ENCODE assay signal across 22 cellular contexts in genomic region chr14:101019974-101020710, GRCh38.
DNase-seq lines count a peak whose midpoint lies in the region; ATAC-seq, FAIRE-seq and TF ChIP-seq lines count a peak whose summit lies in the region.
"Had no signal": no experiment of that assay in that cellular context is flagged by ENCODE, and none has a peak within 500 bp of the region (broad histone marks: within the 10 kb centered on the region; RNA-seq: fewer than 3 reads in every experiment).

No MANE protein-coding gene starts in this region.

- no peaks in the 10 kb centered on the region for H3K4me1 Mint-ChIP-seq in T-helper 2 cell treated with Interferon-gamma antibody and Interleukin-4, amounts not matched to agents 5 μg/mL and 100 μg/mL, for 36 hours (ENCODE audit: low read depth)
- no peaks in the 10 kb centered on the region for H3K4me1 Mint-ChIP-seq in activated CD4-positive, alpha-beta memory T cell treated with anti-CD3 and anti-CD28 coated beads for 36 hours (ENCODE audit: low read depth)
- H3K4me1 Mint-ChIP-seq: activated CD4-positive, alpha-beta T cell treated with anti-CD3 and anti-CD28 coated beads for 36 hours; activated naive CD8-positive, alpha-beta T cell treated with anti-CD3 and anti-CD28 coated beads for 36 hours had no signal

- no peak overlapping the region for H3K27ac Mint-ChIP-seq in T-helper 2 cell treated with Interferon-gamma antibody and Interleukin-4, amounts not matched to agents 5 μg/mL and 100 μg/mL, for 36 hours
- H3K27ac Mint-ChIP-seq in activated CD4-positive, alpha-beta memory T cell treated with anti-CD3 and anti-CD28 coated beads for 36 hours = no peak overlapping the region
- H3K27ac Mint-ChIP-seq: activated CD4-positive, alpha-beta T cell treated with anti-CD3 and anti-CD28 coated beads for 36 hours; activated naive CD8-positive, alpha-beta T cell treated with anti-CD3 and anti-CD28 coated beads for 36 hours had no signal

- no peak overlapping the region for H3K4me3 Mint-ChIP-seq in T-helper 2 cell treated with Interferon-gamma antibody and Interleukin-4, amounts not matched to agents 5 μg/mL and 100 μg/mL, for 36 hours
- no peak overlapping the region for H3K4me3 Mint-ChIP-seq in activated CD4-positive, alpha-beta memory T cell treated with anti-CD3 and anti-CD28 coated beads for 36 hours
- H3K4me3 Mint-ChIP-seq: activated CD4-positive, alpha-beta T cell treated with anti-CD3 and anti-CD28 coated beads for 36 hours; activated naive CD8-positive, alpha-beta T cell treated with anti-CD3 and anti-CD28 coated beads for 36 hours had no signal

- intact Hi-C loops in activated CD4-positive, alpha-beta memory T cell treated with anti-CD3 and anti-CD28 coated beads for 36 hours (cut with micrococcal nuclease) = no loop called here
- intact Hi-C loops in kidney (cut with DNase I) = no loop called here

- CTCF ChIA-PET in activated CD4-positive, alpha-beta memory T cell treated with anti-CD3 and anti-CD28 coated beads for 36 hours (lab: Charles Lee) = no interaction called here

- no peak overlapping the region for H3K4me3 ChIP-seq in kidney (ENCODE audit: low read length in 2 of 2)
- H3K4me3 ChIP-seq: heart left ventricle, mucosa of descending colon, thyroid gland had no signal

- no peak overlapping the region for H3K27ac ChIP-seq in kidney (ENCODE audit: low read depth in 2 of 2, low read length in 2 of 2)
- H3K27ac ChIP-seq: 22Rv1, heart left ventricle, thyroid gland had no signal

- FAIRE-seq in kidney (lab: Jason Lieb, UNC) = no peak
- FAIRE-seq: keratinocyte had no signal

- no peaks in the 10 kb centered on the region for H3K4me1 ChIP-seq in kidney (ENCODE audit: control insufficient read depth in 1 of 2, insufficient read depth in 1 of 2, low read depth in 1 of 2, low read length in 2 of 2)
- H3K4me1 ChIP-seq: heart left ventricle, thyroid gland had no signal

- peak; percentile 1 for DNase-seq in T-helper 2 cell treated with Interferon-gamma antibody and Interleukin-4, amounts not matched to agents 5 μg/mL and 100 μg/mL, for 36 hours (ENCODE audit: low spot score)
- DNase-seq in T-helper 2 cell = no peak
- DNase-seq in activated CD4-positive, alpha-beta memory T cell treated with anti-CD3 and anti-CD28 coated beads for 36 hours = peak; percentile 3
- peak; percentile 25 for DNase-seq in kidney
- peak; percentile 1 for DNase-seq in stimulated activated CD8-positive, alpha-beta memory T cell treated with anti-CD3 and anti-CD28 coated beads, Interleukin-4, amount 100 ng/mL, for 48 hours
- no peak for DNase-seq in epidermal melanocyte (ENCODE audit: insufficient read length, low spot score)
- DNase-seq: activated CD4-positive, alpha-beta T cell treated with anti-CD3 and anti-CD28 coated beads for 36 hours; activated naive CD8-positive, alpha-beta T cell treated with anti-CD3 and anti-CD28 coated beads for 36 hours; effector CD4-positive, alpha-beta T cell; MM.1S; mucosa of descending colon; NCI-H2029; NCI-H526 treated with DMSO at 0.1 percent for 48 hours; nucleus accumbens; PC-3; T1000; thyroid gland had no signal

- ATAC-seq in HG03280 (IDR thresholded peaks at IDR 0.05; ENCODE audit: unreplicated experiment) (no peak), GM21723 (IDR thresholded peaks at IDR 0.05; ENCODE audit: unreplicated experiment) (no peak)
- ATAC-seq: activated CD4-positive, alpha-beta T cell treated with anti-CD3 and anti-CD28 coated beads for 36 hours; mucosa of descending colon; PC-3 had no signal

- H3K9me3 ChIP-seq in kidney (ENCODE audit: control insufficient read depth in 1 of 2, low read length in 2 of 2) = no peaks in the 10 kb centered on the region
- H3K9me3 ChIP-seq: heart left ventricle, mucosa of descending colon, thyroid gland had no signal

- TF ChIP-seq CTCF in kidney (IDR thresholded peaks at IDR 0.05; ENCODE audit: borderline replicate concordance, extremely low read depth, insufficient read depth) = no peak

- POLR2A ChIA-PET in activated CD4-positive, alpha-beta memory T cell treated with anti-CD3 and anti-CD28 coated beads for 36 hours (lab: Charles Lee) = no interaction called here

- H3K27me3 Mint-ChIP-seq in T-helper 2 cell treated with Interferon-gamma antibody and Interleukin-4, amounts not matched to agents 5 μg/mL and 100 μg/mL, for 36 hours (ENCODE audit: low read depth) = no peaks in the 10 kb centered on the region
- H3K27me3 Mint-ChIP-seq in activated CD4-positive, alpha-beta memory T cell treated with anti-CD3 and anti-CD28 coated beads for 36 hours = peaks cover 31% of the 10 kb centered on the region

- H3K9me3 Mint-ChIP-seq in T-helper 2 cell treated with Interferon-gamma antibody and Interleukin-4, amounts not matched to agents 5 μg/mL and 100 μg/mL, for 36 hours = no peaks in the 10 kb centered on the region
- H3K9me3 Mint-ChIP-seq in activated CD4-positive, alpha-beta memory T cell treated with anti-CD3 and anti-CD28 coated beads for 36 hours = no peaks in the 10 kb centered on the region
- H3K9me3 Mint-ChIP-seq: activated naive CD8-positive, alpha-beta T cell treated with anti-CD3 and anti-CD28 coated beads for 36 hours had no signal

- H3K36me3 Mint-ChIP-seq in T-helper 2 cell treated with Interferon-gamma antibody and Interleukin-4, amounts not matched to agents 5 μg/mL and 100 μg/mL, for 36 hours (ENCODE audit: low read depth) = no peaks in the 10 kb centered on the region
- H3K36me3 Mint-ChIP-seq in activated CD4-positive, alpha-beta memory T cell treated with anti-CD3 and anti-CD28 coated beads for 36 hours = no peaks in the 10 kb centered on the region
- H3K36me3 Mint-ChIP-seq: activated naive CD8-positive, alpha-beta T cell treated with anti-CD3 and anti-CD28 coated beads for 36 hours had no signal

- no peak overlapping the region for H3K9ac ChIP-seq in kidney (ENCODE audit: low read length in 2 of 2)

- no peaks in the 10 kb centered on the region for H3K36me3 ChIP-seq in kidney (ENCODE audit: control insufficient read depth in 1 of 2, insufficient read depth in 2 of 2, low read length in 2 of 2)
- H3K36me3 ChIP-seq: heart left ventricle, thyroid gland had no signal

Comparison
In these comparisons a context has a peak if more than half of its experiments do, and no peak if none do; other contexts are left out.
1. DNase-seq: peak in T-helper 2 cell treated with Interferon-gamma antibody and Interleukin-4, amounts not matched to agents 5 μg/mL and 100 μg/mL, for 36 hours (single experiment), activated CD4-positive, alpha-beta memory T cell treated with anti-CD3 and anti-CD28 coated beads for 36 hours (single experiment), kidney (single experiment) and stimulated activated CD8-positive, alpha-beta memory T cell treated with anti-CD3 and anti-CD28 coated beads, Interleukin-4, amount 100 ng/mL, for 48 hours (single experiment); none in T-helper 2 cell (0 of 5) and epidermal melanocyte (single experiment).